ENCODE assay signal across 1 cellular context in the genomic region with DNA sequence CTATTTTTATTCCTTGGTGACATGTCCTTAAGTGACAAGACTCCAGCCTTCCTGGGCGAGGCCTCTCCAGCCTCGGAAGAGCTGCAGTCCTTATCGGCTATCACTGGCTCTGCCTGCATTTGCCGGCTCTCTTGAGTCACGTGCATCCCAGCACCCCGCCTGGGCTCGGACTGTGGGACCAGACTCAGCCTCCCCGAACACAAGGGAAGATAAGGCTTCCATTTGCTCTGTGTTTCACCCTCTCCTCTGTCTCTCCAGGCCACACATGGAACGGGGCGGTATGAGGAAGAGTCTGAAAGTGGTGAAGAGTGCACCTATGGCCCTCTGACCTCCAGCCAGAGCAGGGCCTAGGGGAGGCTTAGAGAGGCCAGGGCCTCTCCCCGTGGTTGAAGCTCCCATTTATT.
TF ChIP-seq lines count a peak whose summit lies in the region.

No MANE protein-coding gene starts in this region.

TF ChIP-seq in K562, 482 proteins besides CTCF, POLR2A, EP300 and RAD21 (continued from another document and continues in another):
- TF ChIP-seq, protein P1, sequence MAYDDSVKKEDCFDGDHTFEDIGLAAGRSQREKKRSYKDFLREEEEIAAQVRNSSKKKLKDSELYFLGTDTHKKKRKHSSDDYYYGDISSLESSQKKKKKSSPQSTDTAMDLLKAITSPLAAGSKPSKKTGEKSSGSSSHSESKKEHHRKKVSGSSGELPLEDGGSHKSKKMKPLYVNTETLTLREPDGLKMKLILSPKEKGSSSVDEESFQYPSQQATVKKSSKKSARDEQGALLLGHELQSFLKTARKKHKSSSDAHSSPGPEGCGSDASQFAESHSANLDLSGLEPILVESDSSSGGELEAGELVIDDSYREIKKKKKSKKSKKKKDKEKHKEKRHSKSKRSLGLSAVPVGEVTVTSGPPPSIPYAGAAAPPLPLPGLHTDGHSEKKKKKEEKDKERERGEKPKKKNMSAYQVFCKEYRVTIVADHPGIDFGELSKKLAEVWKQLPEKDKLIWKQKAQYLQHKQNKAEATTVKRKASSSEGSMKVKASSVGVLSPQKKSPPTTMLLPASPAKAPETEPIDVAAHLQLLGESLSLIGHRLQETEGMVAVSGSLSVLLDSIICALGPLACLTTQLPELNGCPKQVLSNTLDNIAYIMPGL (CRISPR knock-in tag; IDR thresholded peaks at IDR 0.05), result no peak
- TF ChIP-seq MYC (IDR thresholded peaks at IDR 0.05; ENCODE audit: low read depth, low read length), result peak; percentile 65
- TF ChIP-seq MYC (CRISPR knock-in tag; IDR thresholded peaks at IDR 0.05; ENCODE audit: borderline replicate concordance, low read depth), result no peak
- TF ChIP-seq SMARCB1 (IDR thresholded peaks at IDR 0.05; ENCODE audit: insufficient read length, low read depth), result no peak
- TF ChIP-seq ZNF444 (CRISPR knock-in tag; IDR thresholded peaks at IDR 0.05), result no peak
- no peak for TF ChIP-seq ZNF707 (CRISPR knock-in tag; conservative IDR thresholded peaks at IDR 0.05)
- no peak for TF ChIP-seq CEBPB (tag; IDR thresholded peaks at IDR 0.05)
- no peak for TF ChIP-seq WHSC1 (IDR thresholded peaks at IDR 0.05; ENCODE audit: low read length)
- peak; percentile 91 for TF ChIP-seq CXXC5 (CRISPR knock-in tag; IDR thresholded peaks at IDR 0.05)
- TF ChIP-seq TGIF2 (CRISPR knock-in tag; IDR thresholded peaks at IDR 0.05), result no peak
- no peak for TF ChIP-seq SETDB1 (IDR thresholded peaks at IDR 0.05; ENCODE audit: low read length)
- TF ChIP-seq RFX5 (IDR thresholded peaks at IDR 0.05; ENCODE audit: low read depth, low read length), result no peak
- TF ChIP-seq TAF7 (tag; IDR thresholded peaks at IDR 0.05), result no peak
- TF ChIP-seq ARID2 (IDR thresholded peaks at IDR 0.05), result no peak
- TF ChIP-seq TOE1 (IDR thresholded peaks at IDR 0.05; ENCODE audit: borderline replicate concordance), result peak; percentile 95
- no peak for TF ChIP-seq TOE1 (CRISPR knock-in tag; IDR thresholded peaks at IDR 0.05; ENCODE audit: borderline replicate concordance, low read depth)
- no peak for TF ChIP-seq ZNF124 (CRISPR knock-in tag; IDR thresholded peaks at IDR 0.05)
- no peak for TF ChIP-seq GABPA (tag; conservative IDR thresholded peaks at IDR 0.05; ENCODE audit: low read depth)
- TF ChIP-seq PCBP2 (IDR thresholded peaks at IDR 0.05; ENCODE audit: low read depth, low read length, poor library complexity, severe bottlenecking), result no peak
- TF ChIP-seq MECOM (CRISPR knock-in tag; IDR thresholded peaks at IDR 0.05), result peak; percentile 48; the same call in 1 of the 2 replicates
- peak in 1 of 2 experiments; percentile 8; a peak in 1 of 4 replicates for TF ChIP-seq TEAD1 (CRISPR knock-in tag; IDR thresholded peaks at IDR 0.05)
- TF ChIP-seq, protein P2, sequence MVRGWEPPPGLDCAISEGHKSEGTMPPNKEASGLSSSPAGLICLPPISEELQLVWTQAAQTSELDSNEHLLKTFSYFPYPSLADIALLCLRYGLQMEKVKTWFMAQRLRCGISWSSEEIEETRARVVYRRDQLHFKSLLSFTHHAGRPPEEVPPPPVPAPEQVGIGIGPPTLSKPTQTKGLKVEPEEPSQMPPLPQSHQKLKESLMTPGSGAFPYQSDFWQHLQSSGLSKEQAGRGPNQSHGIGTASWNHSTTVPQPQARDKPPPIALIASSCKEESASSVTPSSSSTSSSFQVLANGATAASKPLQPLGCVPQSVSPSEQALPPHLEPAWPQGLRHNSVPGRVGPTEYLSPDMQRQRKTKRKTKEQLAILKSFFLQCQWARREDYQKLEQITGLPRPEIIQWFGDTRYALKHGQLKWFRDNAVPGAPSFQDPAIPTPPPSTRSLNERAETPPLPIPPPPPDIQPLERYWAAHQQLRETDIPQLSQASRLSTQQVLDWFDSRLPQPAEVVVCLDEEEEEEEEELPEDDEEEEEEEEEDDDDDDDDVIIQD (CRISPR knock-in tag; IDR thresholded peaks at IDR 0.05), result no peak
- peak; percentile 82; the same call in 1 of the 2 replicates for TF ChIP-seq SOX6 (IDR thresholded peaks at IDR 0.05)
- TF ChIP-seq, protein P3, sequence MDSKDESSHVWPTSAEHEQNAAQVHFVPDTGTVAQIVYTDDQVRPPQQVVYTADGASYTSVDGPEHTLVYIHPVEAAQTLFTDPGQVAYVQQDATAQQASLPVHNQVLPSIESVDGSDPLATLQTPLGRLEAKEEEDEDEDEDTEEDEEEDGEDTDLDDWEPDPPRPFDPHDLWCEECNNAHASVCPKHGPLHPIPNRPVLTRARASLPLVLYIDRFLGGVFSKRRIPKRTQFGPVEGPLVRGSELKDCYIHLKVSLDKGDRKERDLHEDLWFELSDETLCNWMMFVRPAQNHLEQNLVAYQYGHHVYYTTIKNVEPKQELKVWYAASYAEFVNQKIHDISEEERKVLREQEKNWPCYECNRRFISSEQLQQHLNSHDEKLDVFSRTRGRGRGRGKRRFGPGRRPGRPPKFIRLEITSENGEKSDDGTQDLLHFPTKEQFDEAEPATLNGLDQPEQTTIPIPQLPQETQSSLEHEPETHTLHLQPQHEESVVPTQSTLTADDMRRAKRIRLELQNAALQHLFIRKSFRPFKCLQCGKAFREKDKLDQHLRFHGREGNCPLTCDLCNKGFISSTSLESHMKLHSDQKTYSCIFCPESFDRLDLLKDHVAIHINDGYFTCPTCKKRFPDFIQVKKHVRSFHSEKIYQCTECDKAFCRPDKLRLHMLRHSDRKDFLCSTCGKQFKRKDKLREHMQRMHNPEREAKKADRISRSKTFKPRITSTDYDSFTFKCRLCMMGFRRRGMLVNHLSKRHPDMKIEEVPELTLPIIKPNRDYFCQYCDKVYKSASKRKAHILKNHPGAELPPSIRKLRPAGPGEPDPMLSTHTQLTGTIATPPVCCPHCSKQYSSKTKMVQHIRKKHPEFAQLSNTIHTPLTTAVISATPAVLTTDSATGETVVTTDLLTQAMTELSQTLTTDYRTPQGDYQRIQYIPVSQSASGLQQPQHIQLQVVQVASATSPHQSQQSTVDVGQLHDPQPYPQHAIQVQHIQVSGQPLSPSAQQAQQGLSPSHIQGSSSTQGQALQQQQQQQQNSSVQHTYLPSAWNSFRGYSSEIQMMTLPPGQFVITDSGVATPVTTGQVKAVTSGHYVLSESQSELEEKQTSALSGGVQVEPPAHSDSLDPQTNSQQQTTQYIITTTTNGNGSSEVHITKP (IDR thresholded peaks at IDR 0.05; ENCODE audit: partially characterized antibody), result no peak
- TF ChIP-seq POU5F1 (IDR thresholded peaks at IDR 0.05; ENCODE audit: borderline replicate concordance, low read depth, low read length, partially characterized antibody), result no peak
- no peak for TF ChIP-seq XRCC4 (IDR thresholded peaks at IDR 0.05; ENCODE audit: extremely low read depth, insufficient read depth, insufficient read length)
- TF ChIP-seq ARNT (IDR thresholded peaks at IDR 0.05), result peak in 1 of 2 experiments; percentile 26; a peak in 1 of 4 replicates
- TF ChIP-seq, protein P4, sequence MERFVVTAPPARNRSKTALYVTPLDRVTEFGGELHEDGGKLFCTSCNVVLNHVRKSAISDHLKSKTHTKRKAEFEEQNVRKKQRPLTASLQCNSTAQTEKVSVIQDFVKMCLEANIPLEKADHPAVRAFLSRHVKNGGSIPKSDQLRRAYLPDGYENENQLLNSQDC (CRISPR knock-in tag; IDR thresholded peaks at IDR 0.05), result no peak
- TF ChIP-seq, protein P5, sequence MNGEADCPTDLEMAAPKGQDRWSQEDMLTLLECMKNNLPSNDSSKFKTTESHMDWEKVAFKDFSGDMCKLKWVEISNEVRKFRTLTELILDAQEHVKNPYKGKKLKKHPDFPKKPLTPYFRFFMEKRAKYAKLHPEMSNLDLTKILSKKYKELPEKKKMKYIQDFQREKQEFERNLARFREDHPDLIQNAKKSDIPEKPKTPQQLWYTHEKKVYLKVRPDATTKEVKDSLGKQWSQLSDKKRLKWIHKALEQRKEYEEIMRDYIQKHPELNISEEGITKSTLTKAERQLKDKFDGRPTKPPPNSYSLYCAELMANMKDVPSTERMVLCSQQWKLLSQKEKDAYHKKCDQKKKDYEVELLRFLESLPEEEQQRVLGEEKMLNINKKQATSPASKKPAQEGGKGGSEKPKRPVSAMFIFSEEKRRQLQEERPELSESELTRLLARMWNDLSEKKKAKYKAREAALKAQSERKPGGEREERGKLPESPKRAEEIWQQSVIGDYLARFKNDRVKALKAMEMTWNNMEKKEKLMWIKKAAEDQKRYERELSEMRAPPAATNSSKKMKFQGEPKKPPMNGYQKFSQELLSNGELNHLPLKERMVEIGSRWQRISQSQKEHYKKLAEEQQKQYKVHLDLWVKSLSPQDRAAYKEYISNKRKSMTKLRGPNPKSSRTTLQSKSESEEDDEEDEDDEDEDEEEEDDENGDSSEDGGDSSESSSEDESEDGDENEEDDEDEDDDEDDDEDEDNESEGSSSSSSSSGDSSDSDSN (IDR thresholded peaks at IDR 0.05; ENCODE audit: borderline replicate concordance in 1 of 2, low read depth in 2 of 2, low read length in 2 of 2), result peak; percentile 42 to 80; a peak in 3 of 4 replicates
- 0 out of 2 replicates have a peak, but pooled peaks have one; percentile 9 for TF ChIP-seq JUN (IDR thresholded peaks at IDR 0.05; ENCODE audit: borderline replicate concordance, low read depth, low read length)
- no peak for TF ChIP-seq JUN (CRISPR knock-in tag; IDR thresholded peaks at IDR 0.05; ENCODE audit: borderline replicate concordance)
- TF ChIP-seq NR2C1 (IDR thresholded peaks at IDR 0.05), result peak; percentile 55; the same call in 1 of the 2 replicates
- TF ChIP-seq NR2C1 (tag; IDR thresholded peaks at IDR 0.05), result peak; percentile 58; the same call in 1 of the 2 replicates
- peak; percentile 85 for TF ChIP-seq RAD51 (IDR thresholded peaks at IDR 0.05; ENCODE audit: borderline replicate concordance, low read depth)
- TF ChIP-seq, protein P6, sequence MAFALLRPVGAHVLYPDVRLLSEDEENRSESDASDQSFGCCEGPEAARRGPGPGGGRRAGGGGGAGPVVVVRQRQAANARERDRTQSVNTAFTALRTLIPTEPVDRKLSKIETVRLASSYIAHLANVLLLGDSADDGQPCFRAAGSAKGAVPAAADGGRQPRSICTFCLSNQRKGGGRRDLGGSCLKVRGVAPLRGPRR (CRISPR knock-in tag; IDR thresholded peaks at IDR 0.05), result 0 out of 2 replicates have a peak, but pooled peaks have one; percentile 25
- TF ChIP-seq ZC3H8 (IDR thresholded peaks at IDR 0.05), result no peak
- TF ChIP-seq NCOA1 (IDR thresholded peaks at IDR 0.05; ENCODE audit: low read depth), result no peak
- no peak for TF ChIP-seq E2F3 (CRISPR knock-in tag; IDR thresholded peaks at IDR 0.05)
- TF ChIP-seq HOXB6 (CRISPR knock-in tag; IDR thresholded peaks at IDR 0.05; ENCODE audit: borderline replicate concordance), result no peak
- TF ChIP-seq ZZZ3 (IDR thresholded peaks at IDR 0.05), result no peak
- TF ChIP-seq, protein P7, sequence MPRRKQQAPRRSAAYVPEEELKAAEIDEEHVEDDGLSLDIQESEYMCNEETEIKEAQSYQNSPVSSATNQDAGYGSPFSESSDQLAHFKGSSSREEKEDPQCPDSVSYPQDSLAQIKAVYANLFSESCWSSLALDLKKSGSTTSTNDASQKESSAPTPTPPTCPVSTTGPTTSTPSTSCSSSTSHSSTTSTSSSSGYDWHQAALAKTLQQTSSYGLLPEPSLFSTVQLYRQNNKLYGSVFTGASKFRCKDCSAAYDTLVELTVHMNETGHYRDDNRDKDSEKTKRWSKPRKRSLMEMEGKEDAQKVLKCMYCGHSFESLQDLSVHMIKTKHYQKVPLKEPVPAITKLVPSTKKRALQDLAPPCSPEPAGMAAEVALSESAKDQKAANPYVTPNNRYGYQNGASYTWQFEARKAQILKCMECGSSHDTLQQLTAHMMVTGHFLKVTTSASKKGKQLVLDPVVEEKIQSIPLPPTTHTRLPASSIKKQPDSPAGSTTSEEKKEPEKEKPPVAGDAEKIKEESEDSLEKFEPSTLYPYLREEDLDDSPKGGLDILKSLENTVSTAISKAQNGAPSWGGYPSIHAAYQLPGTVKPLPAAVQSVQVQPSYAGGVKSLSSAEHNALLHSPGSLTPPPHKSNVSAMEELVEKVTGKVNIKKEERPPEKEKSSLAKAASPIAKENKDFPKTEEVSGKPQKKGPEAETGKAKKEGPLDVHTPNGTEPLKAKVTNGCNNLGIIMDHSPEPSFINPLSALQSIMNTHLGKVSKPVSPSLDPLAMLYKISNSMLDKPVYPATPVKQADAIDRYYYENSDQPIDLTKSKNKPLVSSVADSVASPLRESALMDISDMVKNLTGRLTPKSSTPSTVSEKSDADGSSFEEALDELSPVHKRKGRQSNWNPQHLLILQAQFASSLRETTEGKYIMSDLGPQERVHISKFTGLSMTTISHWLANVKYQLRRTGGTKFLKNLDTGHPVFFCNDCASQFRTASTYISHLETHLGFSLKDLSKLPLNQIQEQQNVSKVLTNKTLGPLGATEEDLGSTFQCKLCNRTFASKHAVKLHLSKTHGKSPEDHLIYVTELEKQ (CRISPR knock-in tag; IDR thresholded peaks at IDR 0.05), result 0 out of 2 replicates have a peak, but pooled peaks have one; percentile 35
- TF ChIP-seq TBP (optimal IDR thresholded peaks at IDR 0.05; ENCODE audit: low read depth, low read length), result peak; percentile 14
- TF ChIP-seq CBFA2T2 (conservative IDR thresholded peaks at IDR 0.05), result peak; percentile 52
- TF ChIP-seq, protein P8, sequence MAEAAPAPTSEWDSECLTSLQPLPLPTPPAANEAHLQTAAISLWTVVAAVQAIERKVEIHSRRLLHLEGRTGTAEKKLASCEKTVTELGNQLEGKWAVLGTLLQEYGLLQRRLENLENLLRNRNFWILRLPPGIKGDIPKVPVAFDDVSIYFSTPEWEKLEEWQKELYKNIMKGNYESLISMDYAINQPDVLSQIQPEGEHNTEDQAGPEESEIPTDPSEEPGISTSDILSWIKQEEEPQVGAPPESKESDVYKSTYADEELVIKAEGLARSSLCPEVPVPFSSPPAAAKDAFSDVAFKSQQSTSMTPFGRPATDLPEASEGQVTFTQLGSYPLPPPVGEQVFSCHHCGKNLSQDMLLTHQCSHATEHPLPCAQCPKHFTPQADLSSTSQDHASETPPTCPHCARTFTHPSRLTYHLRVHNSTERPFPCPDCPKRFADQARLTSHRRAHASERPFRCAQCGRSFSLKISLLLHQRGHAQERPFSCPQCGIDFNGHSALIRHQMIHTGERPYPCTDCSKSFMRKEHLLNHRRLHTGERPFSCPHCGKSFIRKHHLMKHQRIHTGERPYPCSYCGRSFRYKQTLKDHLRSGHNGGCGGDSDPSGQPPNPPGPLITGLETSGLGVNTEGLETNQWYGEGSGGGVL (CRISPR knock-in tag; IDR thresholded peaks at IDR 0.05), result no peak
- no peak for TF ChIP-seq TAF15 (IDR thresholded peaks at IDR 0.05; ENCODE audit: low read depth, low read length)
- TF ChIP-seq KLF10 (CRISPR knock-in tag; IDR thresholded peaks at IDR 0.05), result no peak
- TF ChIP-seq ZNF785 (CRISPR knock-in tag; IDR thresholded peaks at IDR 0.05), result no peak
- no peak for TF ChIP-seq RBM14 (IDR thresholded peaks at IDR 0.05; ENCODE audit: borderline replicate concordance, insufficient read depth, low read depth, low read length)
- TF ChIP-seq, protein P9, sequence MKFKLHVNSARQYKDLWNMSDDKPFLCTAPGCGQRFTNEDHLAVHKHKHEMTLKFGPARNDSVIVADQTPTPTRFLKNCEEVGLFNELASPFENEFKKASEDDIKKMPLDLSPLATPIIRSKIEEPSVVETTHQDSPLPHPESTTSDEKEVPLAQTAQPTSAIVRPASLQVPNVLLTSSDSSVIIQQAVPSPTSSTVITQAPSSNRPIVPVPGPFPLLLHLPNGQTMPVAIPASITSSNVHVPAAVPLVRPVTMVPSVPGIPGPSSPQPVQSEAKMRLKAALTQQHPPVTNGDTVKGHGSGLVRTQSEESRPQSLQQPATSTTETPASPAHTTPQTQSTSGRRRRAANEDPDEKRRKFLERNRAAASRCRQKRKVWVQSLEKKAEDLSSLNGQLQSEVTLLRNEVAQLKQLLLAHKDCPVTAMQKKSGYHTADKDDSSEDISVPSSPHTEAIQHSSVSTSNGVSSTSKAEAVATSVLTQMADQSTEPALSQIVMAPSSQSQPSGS (CRISPR knock-in tag; IDR thresholded peaks at IDR 0.05), result no peak
- 0 out of 2 replicates have a peak, but pooled peaks have one; percentile 50 for TF ChIP-seq OTX1 (CRISPR knock-in tag; IDR thresholded peaks at IDR 0.05)
- no peak for TF ChIP-seq ZNF644 (tag; IDR thresholded peaks at IDR 0.05; ENCODE audit: low read depth)
- no peak for TF ChIP-seq NELFE (IDR thresholded peaks at IDR 0.05; ENCODE audit: insufficient read depth, insufficient read length)
